ENCODE assay signal across 31 cellular contexts in genomic region chr18:59784694-59785093, GRCh38.
"Had no signal": no experiment of that assay in that cellular context is flagged by ENCODE, and none has a peak within 500 bp of the region (broad histone marks: within the 10 kb centered on the region; RNA-seq: fewer than 3 reads in every experiment).

No MANE protein-coding gene starts in this region.

- H3K9ac ChIP-seq: neural progenitor cell, parathyroid adenoma had no signal

- H2AFZ ChIP-seq: neural progenitor cell, parathyroid adenoma had no signal

- H3K4me3 ChIP-seq: neural progenitor cell, ovary, psoas muscle, right lobe of liver, sigmoid colon, skin epidermis, smooth muscle cell, spleen, stomach, thoracic aorta, thyroid gland, tibial nerve, upper lobe of left lung, vagina had no signal

- H3K36me3 Mint-ChIP-seq: natural killer cell; neural progenitor cell; stimulated activated effector memory CD8-positive, alpha-beta T cell treated with anti-CD3 and anti-CD28 coated beads, Interleukin-12 subunit alpha, Interleukin-12 subunit beta, amount 100 ng/mL, for 72 hours; stimulated activated naive B cell treated with anti-CD40 and anti-IgM and Interleukin-4, amounts not matched to agents 10 μg/mL and 1 μg/mL and 100 μg/mL, for 72 hours had no signal

- H3K27ac Mint-ChIP-seq: natural killer cell; nephron; neural progenitor cell; progenitor cell of endocrine pancreas; stimulated activated effector memory CD8-positive, alpha-beta T cell treated with anti-CD3 and anti-CD28 coated beads, Interleukin-12 subunit alpha, Interleukin-12 subunit beta, amount 100 ng/mL, for 72 hours; stimulated activated naive B cell treated with anti-CD40 and anti-IgM and Interleukin-4, amounts not matched to agents 10 μg/mL and 1 μg/mL and 100 μg/mL, for 72 hours; stimulated activated naive CD8-positive, alpha-beta T cell treated with anti-CD3 and anti-CD28 coated beads, Interleukin-15, Interleukin-2, amounts not matched to agents 100 ng/mL and 50 ng/mL, for 24 hours had no signal

- H3K4me1 Mint-ChIP-seq: natural killer cell had no signal

- H3K27me3 ChIP-seq: neural progenitor cell, ovary, right lobe of liver, sigmoid colon, stomach, thyroid gland, tibial nerve, upper lobe of left lung, vagina had no signal

- H3K4me2 ChIP-seq: neural progenitor cell, smooth muscle cell had no signal

- FAIRE-seq: urothelium cell line had no signal

- H3K9me3 Mint-ChIP-seq: natural killer cell; nephron; neural progenitor cell; stimulated activated effector memory CD8-positive, alpha-beta T cell treated with anti-CD3 and anti-CD28 coated beads, Interleukin-12 subunit alpha, Interleukin-12 subunit beta, amount 100 ng/mL, for 72 hours; stimulated activated naive B cell treated with anti-CD40 and anti-IgM and Interleukin-4, amounts not matched to agents 10 μg/mL and 1 μg/mL and 100 μg/mL, for 72 hours; stimulated activated naive CD8-positive, alpha-beta T cell treated with anti-CD3 and anti-CD28 coated beads, Interleukin-15, Interleukin-2, amounts not matched to agents 100 ng/mL and 50 ng/mL, for 24 hours had no signal

- H3K79me2 ChIP-seq: parathyroid adenoma had no signal

- ATAC-seq: natural killer cell; psoas muscle; right cardiac atrium; right lobe of liver; stimulated activated effector memory CD8-positive, alpha-beta T cell treated with anti-CD3 and anti-CD28 coated beads, Interleukin-12 subunit alpha, Interleukin-12 subunit beta, amount 100 ng/mL, for 72 hours; stimulated activated naive B cell treated with anti-CD40 and anti-IgM and Interleukin-4, amounts not matched to agents 10 μg/mL and 1 μg/mL and 100 μg/mL, for 72 hours had no signal

- H3K4me3 Mint-ChIP-seq: natural killer cell; nephron; neural progenitor cell; stimulated activated effector memory CD8-positive, alpha-beta T cell treated with anti-CD3 and anti-CD28 coated beads, Interleukin-12 subunit alpha, Interleukin-12 subunit beta, amount 100 ng/mL, for 72 hours; stimulated activated naive B cell treated with anti-CD40 and anti-IgM and Interleukin-4, amounts not matched to agents 10 μg/mL and 1 μg/mL and 100 μg/mL, for 72 hours; stimulated activated naive CD8-positive, alpha-beta T cell treated with anti-CD3 and anti-CD28 coated beads, Interleukin-15, Interleukin-2, amounts not matched to agents 100 ng/mL and 50 ng/mL, for 24 hours had no signal

- DNase-seq: natural killer cell; occipital lobe; ovary; posterior cingulate gyrus; psoas muscle; right cardiac atrium; right lobe of liver; sigmoid colon; spleen; stimulated activated CD4-positive, alpha-beta T cell treated with anti-CD3 and anti-CD28 coated beads, Interleukin-15, amount 100 ng/mL, for 24 hours; stimulated activated CD4-positive, alpha-beta T cell treated with anti-CD3 and anti-CD28 coated beads, Interleukin-2, amount 100 ng/mL, for 24 hours; stimulated activated CD4-positive, alpha-beta T cell treated with anti-CD3 and anti-CD28 coated beads, Interleukin-2, amount 100 ng/mL, for 48 hours; stimulated activated CD4-positive, alpha-beta T cell treated with anti-CD3 and anti-CD28 coated beads, Interleukin-4, amount 100 ng/mL, for 24 hours; stimulated activated naive B cell treated with anti-CD40 and anti-IgM and Interleukin-4, amounts not matched to agents 10 μg/mL and 1 μg/mL and 100 μg/mL, for 72 hours; stimulated activated naive CD4-positive, alpha-beta T cell treated with Interleukin-2 at 50 U/mL for 16 hours; stomach; thyroid gland; trophoblast cell; upper lobe of left lung had no signal

- H3K36me3 ChIP-seq: neural progenitor cell, ovary, right lobe of liver, sigmoid colon, spleen, stomach, thoracic aorta, thyroid gland, tibial nerve, upper lobe of left lung, vagina had no signal

- H3K27ac ChIP-seq: neural progenitor cell, ovary, parathyroid adenoma, psoas muscle, right lobe of liver, sigmoid colon, skin epidermis, spleen, stomach, thoracic aorta, thyroid gland, tibial nerve, upper lobe of left lung, vagina had no signal

- H3K9me3 ChIP-seq: ovary, psoas muscle, right lobe of liver, sigmoid colon, spleen, stomach, thoracic aorta, thyroid gland, tibial nerve, upper lobe of left lung, vagina had no signal

- H3K4me1 ChIP-seq: neural progenitor cell, parathyroid adenoma, psoas muscle, right lobe of liver, spleen, stomach, thyroid gland, upper lobe of left lung, vagina had no signal
